In the genomic region with DNA sequence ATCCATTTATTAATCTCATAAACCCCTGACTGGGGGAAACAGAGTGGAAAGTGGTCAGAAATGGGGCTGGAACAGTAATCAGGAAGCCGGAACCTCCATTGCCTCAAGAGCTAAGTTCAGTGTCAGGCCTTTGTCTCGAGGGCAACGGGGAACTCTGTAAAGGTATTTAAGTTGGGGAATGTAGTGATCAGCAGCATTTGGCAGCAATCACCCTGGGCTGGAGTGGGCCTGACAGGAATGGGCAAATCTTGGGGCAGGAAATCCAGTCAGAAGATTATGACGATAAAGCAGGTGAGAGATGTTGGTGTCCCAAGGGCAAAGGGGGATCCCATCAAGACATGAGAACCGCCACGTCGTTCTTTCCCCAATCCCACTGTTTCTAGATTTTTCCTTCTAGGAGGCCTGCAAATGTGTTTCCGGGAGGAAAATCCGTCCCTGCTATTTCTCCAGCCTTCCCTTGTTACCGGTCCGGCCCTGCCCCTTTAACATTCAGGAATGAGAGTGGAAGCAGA, we compare ENCODE assay signal across 8 cellular contexts.
A peak's percentile ranks its signal among the peaks of the same experiment; 100 is the strongest.
DNase-seq lines count a peak whose midpoint lies in the region; ATAC-seq, FAIRE-seq and TF ChIP-seq lines count a peak whose summit lies in the region.

No MANE protein-coding gene starts in this region.

- in situ Hi-C loops in astrocyte of the spinal cord (cut with HindIII; ENCODE audit: low sequenced_read_pairs) = no loop called here
- in situ Hi-C loops in HepG2 (cut with HindIII; ENCODE audit: extremely low pct_ligation_motif_present, low pct_unique_long_range_greater_than_20kb) = no loop called here

- TF ChIP-seq EP300 in HepG2 (IDR thresholded peaks at IDR 0.05; ENCODE audit: low read depth in 2 of 2, low read length in 2 of 2) (no peak), HepG2 (CRISPR knock-in tag; IDR thresholded peaks at IDR 0.05; ENCODE audit: borderline replicate concordance) (no peak)

- FAIRE-seq in HepG2 (lab: Jason Lieb, UNC) = no peak

- H3K9me3 ChIP-seq in HepG2 (ENCODE audit: low read length) (no peaks in the 10 kb centered on the region), thymus (ENCODE audit: control insufficient read depth) (no peaks in the 10 kb centered on the region)

- H3K36me3 ChIP-seq in BJ (ENCODE audit: control insufficient read depth, insufficient read depth, low read length) (no peaks in the 10 kb centered on the region), HepG2 (replicated peaks in 1 of 2; ENCODE audit: control insufficient read depth in 1 of 2, insufficient read depth in 2 of 2, low read length in 2 of 2) (no peaks in the 10 kb centered on the region), thymus (ENCODE audit: control insufficient read depth, insufficient read depth) (no peaks in the 10 kb centered on the region)

- H3K79me2 ChIP-seq in HepG2 (ENCODE audit: insufficient read depth, low read length) = no peaks in the 10 kb centered on the region

- peak overlapping the region; percentile 51 for H3K4me3 ChIP-seq in BJ (ENCODE audit: low read depth, low read length)
- H3K4me3 ChIP-seq in Jurkat, Clone E6-1 (ENCODE audit: low read length) = peak overlapping the region; percentile 76
- peak overlapping the region; percentile 42 for H3K4me3 ChIP-seq in astrocyte of the spinal cord (ENCODE audit: low read depth, low read length)
- H3K4me3 ChIP-seq in HepG2 (replicated peaks in 1 of 3; ENCODE audit: insufficient read depth in 1 of 3, low read depth in 2 of 3, low read length in 3 of 3) = peak overlapping the region; percentile 12 to 73 (median 57); a peak in 4 of 6 replicates
- peak overlapping the region; percentile 57 for H3K4me3 ChIP-seq in thymus (ENCODE audit: low read length)

- intact Hi-C loops in HepG2 (cut with micrococcal nuclease; ENCODE audit: unreplicated experiment) = loop anchor here (5.0 kb wide), 1 partner anchor 89 kb away; no protein-coding TSS in a partner anchor

- POLR2A ChIA-PET in BJ (lab: Charles Lee) (interaction anchor here (0.9 kb wide), 1 partner anchor 294 kb away, joined by 16 read pairs; no protein-coding TSS in a partner anchor), HepG2 (lab: Yijun Ruan, JAX) (interaction anchor here (0.7 to 1.1 kb wide), 7 partner anchors 11 to 307 kb away, joined by 3 to 17 read pairs (median 4); no protein-coding TSS in a partner anchor)

- peak overlapping the region; percentile 55 for H2AFZ ChIP-seq in HepG2 (ENCODE audit: low read length)

- no peaks in the 10 kb centered on the region for H4K20me1 ChIP-seq in HepG2 (ENCODE audit: insufficient read depth, low read length)

- H3K27ac ChIP-seq in HepG2 (ENCODE audit: extremely low read length, insufficient read depth, low read length) (peak overlapping the region; percentile 82), thymus (ENCODE audit: low read depth) (peak overlapping the region; percentile 64)

- TF ChIP-seq RAD21 in HepG2 (CRISPR knock-in tag; IDR thresholded peaks at IDR 0.05) = no peak

- TF ChIP-seq CTCF in BJ (IDR thresholded peaks at IDR 0.05; ENCODE audit: insufficient read depth, low read depth, low read length) (no peak), astrocyte of the spinal cord (IDR thresholded peaks at IDR 0.05; ENCODE audit: low read depth, low read length) (no peak), HepG2 (CRISPR knock-in tag; IDR thresholded peaks at IDR 0.05) (no peak)

- TF ChIP-seq POLR2A in HepG2 (IDR thresholded peaks at IDR 0.05; ENCODE audit: insufficient read depth in 1 of 2, low read depth in 2 of 2, low read length in 2 of 2) = no peak

- TSS peak; percentile 99 for BruUV-seq in HepG2 (replicated peaks; lab: Mats Ljungman, UMichigan)

- peak overlapping the region; percentile 87 for H3K4me2 ChIP-seq in HepG2 (ENCODE audit: low read depth, low read length)

- CTCF ChIA-PET in BJ (lab: Yijun Ruan, JAX) = interaction anchor here (0.8 to 1.0 kb wide), 2 partner anchors 12 to 46 kb away, joined by 3 read pairs; no protein-coding TSS in a partner anchor
- CTCF ChIA-PET in HepG2 (lab: Yijun Ruan, JAX; ENCODE audit: low intra/inter-chr PET ratio, low total read pairs) = no interaction called here

- peak overlapping the region; percentile 83 for H3K9ac ChIP-seq in HepG2 (ENCODE audit: insufficient read depth, low read depth, low read length)

- no peaks in the 10 kb centered on the region; the same call in 1 of the 2 replicates for H3K27me3 ChIP-seq in BJ (ENCODE audit: control insufficient read depth, insufficient read depth, low read length)
- H3K27me3 ChIP-seq in HepG2 (ENCODE audit: control insufficient read depth in 1 of 2, insufficient read depth in 2 of 2, low read length in 2 of 2) = no peaks in the 10 kb centered on the region; a peak in 1 of 5 replicates
- no peaks in the 10 kb centered on the region for H3K27me3 ChIP-seq in thymus (ENCODE audit: control insufficient read depth, insufficient read depth)

- H3K4me1 ChIP-seq in HepG2 (ENCODE audit: insufficient read depth, low read length) (peaks cover 26% of the 10 kb centered on the region), thymus (ENCODE audit: control insufficient read depth, insufficient read depth, low read length) (peaks cover 5% of the 10 kb centered on the region)

- DNase-seq in BJ (ENCODE audit: low read depth) (no peak), astrocyte of the spinal cord (ENCODE audit: low read depth, low spot score) (peak; percentile 22), HepG2 (ENCODE audit: low spot score) (no peak), AG08395 (ENCODE audit: low spot score) (no peak), NCI-H226 (no peak), NCI-H1436 treated with DMSO at 0.1 percent for 48 hours (lab: John Stamatoyannopoulos, UW) (no peak)
- no peak for DNase-seq in Jurkat, Clone E6-1 (ENCODE audit: low read depth, low spot score)

- ATAC-seq in HepG2 = no peak

- WGBS in HepG2 (ENCODE audit: low lambda C conversion rate) = 73% methylated on average over 11 of the region's 11 CpGs
- 35% methylated on average over 11 of the region's 11 CpGs for WGBS in thymus

TF ChIP-seq in HepG2, 621 proteins besides CTCF, POLR2A, EP300 and RAD21:
- TF ChIP-seq MYNN (CRISPR knock-in tag; IDR thresholded peaks at IDR 0.05; ENCODE audit: low read depth) (no peak), ZNF713 (CRISPR knock-in tag; IDR thresholded peaks at IDR 0.05) (no peak), ZNF296 (CRISPR knock-in tag; conservative IDR thresholded peaks at IDR 0.05) (peak; percentile 42; the same call in 1 of the 2 replicates)
- TF ChIP-seq, protein P1, sequence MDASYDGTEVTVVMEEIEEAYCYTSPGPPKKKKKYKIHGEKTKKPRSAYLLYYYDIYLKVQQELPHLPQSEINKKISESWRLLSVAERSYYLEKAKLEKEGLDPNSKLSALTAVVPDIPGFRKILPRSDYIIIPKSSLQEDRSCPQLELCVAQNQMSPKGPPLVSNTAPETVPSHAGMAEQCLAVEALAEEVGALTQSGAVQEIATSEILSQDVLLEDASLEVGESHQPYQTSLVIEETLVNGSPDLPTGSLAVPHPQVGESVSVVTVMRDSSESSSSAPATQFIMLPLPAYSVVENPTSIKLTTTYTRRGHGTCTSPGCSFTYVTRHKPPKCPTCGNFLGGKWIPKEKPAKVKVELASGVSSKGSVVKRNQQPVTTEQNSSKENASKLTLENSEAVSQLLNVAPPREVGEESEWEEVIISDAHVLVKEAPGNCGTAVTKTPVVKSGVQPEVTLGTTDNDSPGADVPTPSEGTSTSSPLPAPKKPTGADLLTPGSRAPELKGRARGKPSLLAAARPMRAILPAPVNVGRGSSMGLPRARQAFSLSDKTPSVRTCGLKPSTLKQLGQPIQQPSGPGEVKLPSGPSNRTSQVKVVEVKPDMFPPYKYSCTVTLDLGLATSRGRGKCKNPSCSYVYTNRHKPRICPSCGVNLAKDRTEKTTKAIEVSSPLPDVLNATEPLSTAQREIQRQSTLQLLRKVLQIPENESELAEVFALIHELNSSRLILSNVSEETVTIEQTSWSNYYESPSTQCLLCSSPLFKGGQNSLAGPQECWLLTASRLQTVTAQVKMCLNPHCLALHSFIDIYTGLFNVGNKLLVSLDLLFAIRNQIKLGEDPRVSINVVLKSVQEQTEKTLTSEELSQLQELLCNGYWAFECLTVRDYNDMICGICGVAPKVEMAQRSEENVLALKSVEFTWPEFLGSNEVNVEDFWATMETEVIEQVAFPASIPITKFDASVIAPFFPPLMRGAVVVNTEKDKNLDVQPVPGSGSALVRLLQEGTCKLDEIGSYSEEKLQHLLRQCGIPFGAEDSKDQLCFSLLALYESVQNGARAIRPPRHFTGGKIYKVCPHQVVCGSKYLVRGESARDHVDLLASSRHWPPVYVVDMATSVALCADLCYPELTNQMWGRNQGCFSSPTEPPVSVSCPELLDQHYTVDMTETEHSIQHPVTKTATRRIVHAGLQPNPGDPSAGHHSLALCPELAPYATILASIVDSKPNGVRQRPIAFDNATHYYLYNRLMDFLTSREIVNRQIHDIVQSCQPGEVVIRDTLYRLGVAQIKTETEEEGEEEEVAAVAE (CRISPR knock-in tag; IDR thresholded peaks at IDR 0.05; ENCODE audit: borderline replicate concordance) = peak; percentile 25; the same call in 1 of the 2 replicates
